ENCODE assay signal across 8 cellular contexts in genomic region chr1:151540021-151540981, GRCh38. TPM values are rescaled to one million over a fixed set of nuclear protein-coding genes. Genes with fewer than 3 reads are reported as not detected.
A peak's percentile ranks its signal among the peaks of the same experiment; 100 is the strongest.
DNase-seq lines count a peak whose midpoint lies in the region; ATAC-seq, FAIRE-seq and TF ChIP-seq lines count a peak whose summit lies in the region.

A gene with protein sequence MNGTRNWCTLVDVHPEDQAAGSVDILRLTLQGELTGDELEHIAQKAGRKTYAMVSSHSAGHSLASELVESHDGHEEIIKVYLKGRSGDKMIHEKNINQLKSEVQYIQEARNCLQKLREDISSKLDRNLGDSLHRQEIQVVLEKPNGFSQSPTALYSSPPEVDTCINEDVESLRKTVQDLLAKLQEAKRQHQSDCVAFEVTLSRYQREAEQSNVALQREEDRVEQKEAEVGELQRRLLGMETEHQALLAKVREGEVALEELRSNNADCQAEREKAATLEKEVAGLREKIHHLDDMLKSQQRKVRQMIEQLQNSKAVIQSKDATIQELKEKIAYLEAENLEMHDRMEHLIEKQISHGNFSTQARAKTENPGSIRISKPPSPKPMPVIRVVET (plus strand): TSS chr1:151540309. CDS start chr1:151540367, 58 bp downstream.

- in situ Hi-C loops in HepG2 (cut with HindIII; ENCODE audit: extremely low pct_ligation_motif_present, low pct_unique_long_range_greater_than_20kb) = loop anchor here (25.0 kb wide), 1 partner anchor 197 kb away; no protein-coding TSS in a partner anchor

- peak; percentile 98 to 100 for TF ChIP-seq POLR2A in HepG2 (IDR thresholded peaks at IDR 0.05; ENCODE audit: insufficient read depth in 1 of 2, low read depth in 2 of 2, low read length in 2 of 2)

- H3K9ac ChIP-seq in HepG2 (ENCODE audit: insufficient read depth, low read depth, low read length) = peak within 1 kb of the TSS; percentile 76

- peak within 1 kb of the TSS; percentile 97 for H3K4me2 ChIP-seq in HepG2 (ENCODE audit: low read depth, low read length)

- H3K27me3 Mint-ChIP-seq in activated CD4-positive, alpha-beta T cell treated with anti-CD3 and anti-CD28 coated beads, Interleukin-2, amount 10 ng/mL, durations not matched to agents 7 days and 5 days = peaks cover 10% of the 10 kb centered on the region

- no peaks in the 10 kb centered on the region for H3K9me3 Mint-ChIP-seq in activated CD4-positive, alpha-beta T cell treated with anti-CD3 and anti-CD28 coated beads, Interleukin-2, amount 10 ng/mL, durations not matched to agents 7 days and 5 days

- WGBS in HepG2 (ENCODE audit: low lambda C conversion rate) = 1% methylated on average over 27 of the region's 70 CpGs

- H3K79me2 ChIP-seq in HepG2 (ENCODE audit: insufficient read depth, low read length) = peaks cover 13% of the 10 kb centered on the region

- H3K27ac Mint-ChIP-seq in activated CD4-positive, alpha-beta T cell treated with anti-CD3 and anti-CD28 coated beads, Interleukin-2, amount 10 ng/mL, durations not matched to agents 7 days and 5 days = peak within 1 kb of the TSS; percentile 78

- DNase-seq in AG10803 (ENCODE audit: low read depth) (peak; percentile 83), NCI-H460 (ENCODE audit: extremely low read depth, low read depth) (peak; percentile 94), dedifferentiated amniotic fluid mesenchymal stem cell (ENCODE audit: extremely low spot score) (peak; percentile 87), HepG2 (ENCODE audit: low spot score) (peak; percentile 90)
- DNase-seq in activated CD4-positive, alpha-beta T cell treated with anti-CD3 and anti-CD28 coated beads, Interleukin-2, amount 10 ng/mL, durations not matched to agents 7 days and 5 days = peak; percentile 95
- peak; percentile 95 for DNase-seq in stimulated activated CD4-positive, alpha-beta T cell treated with anti-CD3 and anti-CD28 coated beads, Interleukin-4, amount 100 ng/mL, for 1 hour

- H3K27me3 ChIP-seq in HepG2 (ENCODE audit: control insufficient read depth in 1 of 2, insufficient read depth in 2 of 2, low read length in 2 of 2) = no peaks in the 10 kb centered on the region; a peak in 1 of 5 replicates

- peak within 1 kb of the TSS; percentile 86 for H3K4me3 Mint-ChIP-seq in activated CD4-positive, alpha-beta T cell treated with anti-CD3 and anti-CD28 coated beads, Interleukin-2, amount 10 ng/mL, durations not matched to agents 7 days and 5 days

- peak; percentile 47; the same call in 1 of the 2 replicates for TF ChIP-seq RAD21 in HepG2 (CRISPR knock-in tag; IDR thresholded peaks at IDR 0.05)

- no peaks in the 10 kb centered on the region for H3K36me3 ChIP-seq in HepG2 (replicated peaks in 1 of 2; ENCODE audit: control insufficient read depth in 1 of 2, insufficient read depth in 2 of 2, low read length in 2 of 2)

- TF ChIP-seq CTCF in AG10803 (conservative IDR thresholded peaks at IDR 0.05; ENCODE audit: low read length) = no peak
- 0 out of 2 replicates have a peak, but pooled peaks have one; percentile 8 for TF ChIP-seq CTCF in HepG2 (CRISPR knock-in tag; IDR thresholded peaks at IDR 0.05)

- H3K4me3 ChIP-seq in AG10803 (ENCODE audit: low read length) (peak within 1 kb of the TSS; percentile 84), HepG2 (replicated peaks in 1 of 3; ENCODE audit: insufficient read depth in 1 of 3, low read depth in 2 of 3, low read length in 3 of 3) (peak within 1 kb of the TSS; percentile 70 to 82 (median 73))

- H4K20me1 ChIP-seq in HepG2 (ENCODE audit: insufficient read depth, low read length) = no peaks in the 10 kb centered on the region

- POLR2A ChIA-PET in activated CD4-positive, alpha-beta T cell treated with anti-CD3 and anti-CD28 coated beads, Interleukin-2, amount 10 ng/mL, durations not matched to agents 7 days and 5 days (lab: Charles Lee) = interaction anchor here (0.6 to 0.7 kb wide), 2 partner anchors 96 to 359 kb away, joined by 3 read pairs; no protein-coding TSS in a partner anchor
- POLR2A ChIA-PET in HepG2 (lab: Yijun Ruan, JAX) = interaction anchor here (0.7 to 3.2 kb wide), 37 partner anchors 9 to 1653 kb away, joined by 3 to 41 read pairs (median 4); partner anchors contain the start of genes C2CD4D, CGN, MRPL9 and PI4KB

- FAIRE-seq in HepG2 (lab: Jason Lieb, UNC) = peak; percentile 53

- TSS peak; percentile 69 for BruUV-seq in HepG2 (replicated peaks; lab: Mats Ljungman, UMichigan)

- H2AFZ ChIP-seq in HepG2 (ENCODE audit: low read length) = peak within 1 kb of the TSS; percentile 50

- CTCF ChIA-PET in activated CD4-positive, alpha-beta T cell treated with anti-CD3 and anti-CD28 coated beads, Interleukin-2, amount 10 ng/mL, durations not matched to agents 7 days and 5 days (lab: Charles Lee) = interaction anchor here (0.5 to 1.5 kb wide), 8 partner anchors 11 to 297 kb away, joined by 3 to 5 read pairs (median 3); no protein-coding TSS in a partner anchor
- CTCF ChIA-PET in HepG2 (lab: Yijun Ruan, JAX; ENCODE audit: low intra/inter-chr PET ratio, low total read pairs) = no interaction called here

- no peaks in the 10 kb centered on the region for H3K36me3 Mint-ChIP-seq in activated CD4-positive, alpha-beta T cell treated with anti-CD3 and anti-CD28 coated beads, Interleukin-2, amount 10 ng/mL, durations not matched to agents 7 days and 5 days (ENCODE audit: low read depth)

- TF ChIP-seq EP300 in HepG2 (IDR thresholded peaks at IDR 0.05; ENCODE audit: low read depth in 2 of 2, low read length in 2 of 2) = no peak
- no peak for TF ChIP-seq EP300 in HepG2 (CRISPR knock-in tag; IDR thresholded peaks at IDR 0.05; ENCODE audit: borderline replicate concordance)

- no peaks in the 10 kb centered on the region for H3K9me3 ChIP-seq in HepG2 (ENCODE audit: low read length)

- peaks cover 31% of the 10 kb centered on the region for H3K4me1 ChIP-seq in HepG2 (ENCODE audit: insufficient read depth, low read length)

- peak; percentile 94 for ATAC-seq in GM19043 (IDR thresholded peaks at IDR 0.05; ENCODE audit: low read depth, unreplicated experiment)
- ATAC-seq in HG03354 (IDR thresholded peaks at IDR 0.05; ENCODE audit: poor library complexity, severe bottlenecking, unreplicated experiment) = peak; percentile 97
- peak; percentile 93 for ATAC-seq in HepG2

- H3K4me1 Mint-ChIP-seq in activated CD4-positive, alpha-beta T cell treated with anti-CD3 and anti-CD28 coated beads, Interleukin-2, amount 10 ng/mL, durations not matched to agents 7 days and 5 days = peaks cover 26% of the 10 kb centered on the region

- intact Hi-C loops in HepG2 (cut with micrococcal nuclease; ENCODE audit: unreplicated experiment) = loop anchor here (10.0 kb wide), 1 partner anchor 294 kb away; the partner anchor contains the start of genes C2CD4D and RORC

- peak within 1 kb of the TSS; percentile 70 for H3K27ac ChIP-seq in HepG2 (ENCODE audit: extremely low read length, insufficient read depth, low read length)

TF ChIP-seq in HepG2, 621 proteins besides CTCF, POLR2A, EP300 and RAD21 (continues in another document):
- TF ChIP-seq ZNF839 (CRISPR knock-in tag; IDR thresholded peaks at IDR 0.05; ENCODE audit: borderline replicate concordance) (no peak), MXD3 (CRISPR knock-in tag; IDR thresholded peaks at IDR 0.05) (peak; percentile 73), RORA (CRISPR knock-in tag; IDR thresholded peaks at IDR 0.05) (no peak), ZNF274 (CRISPR knock-in tag; IDR thresholded peaks at IDR 0.05) (0 out of 2 replicates have a peak, but pooled peaks have one; percentile 25), ZNF709 (CRISPR knock-in tag; IDR thresholded peaks at IDR 0.05) (peak; percentile 51), YY1 (IDR thresholded peaks at IDR 0.05; ENCODE audit: insufficient read depth, insufficient replicate concordance, low read depth, low read length) (peak; percentile 56), SOX6 (IDR thresholded peaks at IDR 0.05) (no peak), SOX6 (CRISPR knock-in tag; IDR thresholded peaks at IDR 0.05) (peak; percentile 53; the same call in 1 of the 2 replicates)

RNA-seq across cellular contexts. Expression of the gene that starts here (rescaled TPM):
- 17.1 and 17.2 TPM in 2 replicates for total RNA-seq in NCI-H460 (2014; rRNA removed; shearing (Covaris generic))
- 19.6 and 25.9 TPM in 2 replicates for polyA plus RNA-seq in NCI-H460 (2014; cell fraction: nucleus; rRNA removed)
- 1 to 10 TPM; 1.9 to 2.2 TPM for total RNA-seq in activated CD4-positive, alpha-beta T cell treated with anti-CD3 and anti-CD28 coated beads, Interleukin-2, amount 10 ng/mL, durations not matched to agents 7 days and 5 days
- 7.3 and 7.7 TPM in 2 replicates for total RNA-seq in HepG2 (2016; rRNA removed; fragmentation: Illumina TruSeq; extraction: Trizol)
- total RNA-seq in HepG2 (2016; cell fraction: cytosol; rRNA removed; fragmentation: Illumina TruSeq; extraction: Trizol; ENCODE audit: low read depth) = 0.51 and 1.2 TPM in 2 replicates
- 6.6 and 6.9 TPM in 2 replicates for total RNA-seq in HepG2 (2016; cell fraction: insoluble cytoplasmic fraction; rRNA removed; fragmentation: Illumina TruSeq; extraction: Trizol)
- total RNA-seq in HepG2 (2016; cell fraction: membrane; rRNA removed; fragmentation: Illumina TruSeq; extraction: Trizol) = 2.6 and 3.1 TPM in 2 replicates
- total RNA-seq in HepG2 (2016; cell fraction: nucleus; rRNA removed; fragmentation: Illumina TruSeq; extraction: Trizol) = 5.0 and 5.2 TPM in 2 replicates
- polyA plus RNA-seq in HepG2 (2011; rRNA removed) = 6.4 and 6.7 TPM in 2 replicates
- 4.2 and 5.5 TPM in 2 replicates for polyA plus RNA-seq in HepG2 (2011; cell fraction: cytosol; rRNA removed)
- polyA plus RNA-seq in HepG2 (2011; cell fraction: nucleus; rRNA removed) = 6.5 and 8.6 TPM in 2 replicates
- polyA plus RNA-seq in HepG2 (2012) = 5.2 and 6.2 TPM in 2 replicates
- polyA plus RNA-seq in HepG2 (2016; cell fraction: cytosol; fragmentation: Illumina TruSeq; extraction: Trizol; ENCODE audit: low read depth) = 0.33 and 0.35 TPM in 2 replicates
- polyA plus RNA-seq in HepG2 (2016; cell fraction: insoluble cytoplasmic fraction; fragmentation: Illumina TruSeq; extraction: Trizol; ENCODE audit: low read depth) = 5.0 and 5.6 TPM in 2 replicates
- polyA plus RNA-seq in HepG2 (2016; cell fraction: membrane; fragmentation: Illumina TruSeq; extraction: Trizol; ENCODE audit: low read depth) = 1.1 TPM in 2 replicates
- 7.7 and 10.7 TPM in 2 replicates for polyA plus RNA-seq in HepG2 (2016; cell fraction: nucleus; fragmentation: Illumina TruSeq; extraction: Trizol; ENCODE audit: insufficient read depth, low read depth)
- 6.3 and 18.3 TPM in 2 replicates for polyA minus RNA-seq in HepG2 (2011; rRNA and poly(A)+ RNA removed; ENCODE audit: low replicate concordance)
- 3.2 and 3.9 TPM in 2 replicates for polyA minus RNA-seq in HepG2 (2011; cell fraction: cytosol; rRNA and poly(A)+ RNA removed)
- 6.3 and 7.5 TPM in 2 replicates for polyA minus RNA-seq in HepG2 (2011; cell fraction: nucleus; rRNA and poly(A)+ RNA removed)

Comparison
In these comparisons a context has a peak if more than half of its experiments do, and no peak if none do; other contexts are left out.
1. Peak in every context shown above with its lines: DNase-seq, ATAC-seq, H3K4me3 ChIP-seq and H3K27ac ChIP-seq.